Comparison of ENCODE assay signal across 1 cellular context in genomic region chr9:36950389-36950788, GRCh38.
TF ChIP-seq lines count a peak whose summit lies in the region.

No MANE protein-coding gene starts in this region.

TF ChIP-seq in GM23338, 12 proteins besides CTCF, POLR2A, EP300 and RAD21 (continued from another document):
- TF ChIP-seq EZH2 (IDR thresholded peaks at IDR 0.05; ENCODE audit: low read depth, unreplicated experiment), result no peak
- no peak for TF ChIP-seq STAT1 (IDR thresholded peaks at IDR 0.05; ENCODE audit: unreplicated experiment)
- TF ChIP-seq POLR2AphosphoS5 (IDR thresholded peaks at IDR 0.05; ENCODE audit: low read depth), result no peak
- TF ChIP-seq ZNF114 (CRISPR knock-in tag; IDR thresholded peaks at IDR 0.05), result no peak
- no peak for TF ChIP-seq NANOG (IDR thresholded peaks at IDR 0.05; ENCODE audit: borderline replicate concordance)
- TF ChIP-seq CREB1 (CRISPR knock-in tag; IDR thresholded peaks at IDR 0.05; ENCODE audit: low read depth), result no peak
- no peak for TF ChIP-seq ZNF331 (CRISPR knock-in tag; IDR thresholded peaks at IDR 0.05; ENCODE audit: low read depth)
- TF ChIP-seq REST (IDR thresholded peaks at IDR 0.05; ENCODE audit: unreplicated experiment), result no peak
- no peak for TF ChIP-seq JUNB (IDR thresholded peaks at IDR 0.05; ENCODE audit: unreplicated experiment)
TF ChIP-seq in GM23338: peak in this region for 0.
